In genomic region chr20:23451956-23452487, GRCh38 we compare ENCODE assay signal across 20 cellular contexts. TPM values are rescaled to one million over a fixed set of nuclear protein-coding genes. Genes with fewer than 3 reads are reported as not detected.
DNase-seq lines count a peak whose midpoint lies in the region; TF ChIP-seq lines count a peak whose summit lies in the region.
"Had no signal": no experiment of that assay in that cellular context is flagged by ENCODE, and none has a peak within 500 bp of the region (broad histone marks: within the 10 kb centered on the region; RNA-seq: fewer than 3 reads in every experiment).

No MANE protein-coding gene starts in this region.

- no peaks in the 10 kb centered on the region for H4K20me1 ChIP-seq in hepatocyte (ENCODE audit: insufficient read depth, poor library complexity, severe bottlenecking)

- H3K36me3 ChIP-seq in hepatocyte (replicated peaks; ENCODE audit: insufficient read depth, low read depth): no peaks in the 10 kb centered on the region
- H3K36me3 ChIP-seq: BE2C had no signal

- H3K9me2 ChIP-seq in hepatocyte (replicated peaks; ENCODE audit: insufficient read depth): no peaks in the 10 kb centered on the region

- peak overlapping the region; percentile 40 for H3K27ac ChIP-seq in hepatocyte
- H3K27ac ChIP-seq: GM23248 had no signal

- no peaks in the 10 kb centered on the region for H3K9me3 ChIP-seq in hepatocyte (ENCODE audit: low read depth)
- H3K9me3 ChIP-seq: BE2C had no signal

- no peak overlapping the region for H3K4me2 ChIP-seq in hepatocyte

- no peaks in the 10 kb centered on the region for H3K27me3 ChIP-seq in hepatocyte
- H3K27me3 ChIP-seq: BE2C had no signal

- 50% methylated on average over 11 of the region's 11 CpGs for WGBS in hepatocyte (ENCODE audit: low lambda C conversion rate, missing lambda C conversion rate)

- TF ChIP-seq CTCF in hepatocyte (IDR thresholded peaks at IDR 0.05; ENCODE audit: poor library complexity): no peak

- H3K4me3 ChIP-seq in hepatocyte: no peak overlapping the region
- H3K4me3 ChIP-seq: GM23248 had no signal

- no peaks in the 10 kb centered on the region for H3K79me2 ChIP-seq in hepatocyte

- in situ Hi-C loops in SK-MEL-5 (cut with HindIII; ENCODE audit: low pct_unique_long_range_greater_than_20kb, low sequenced_read_pairs): no loop called here

- peaks cover 3% of the 10 kb centered on the region for H3K4me1 ChIP-seq in hepatocyte (ENCODE audit: insufficient read depth)
- H3K4me1 ChIP-seq: BE2C had no signal

- DNase-seq in EL: peak; percentile 10
- peak; percentile 26 for DNase-seq in SK-MEL-5 (ENCODE audit: low read depth, low spot score)
- peak; percentile 37 for DNase-seq in hepatocyte (ENCODE audit: low spot score)
- peak; percentile 53 for DNase-seq in renal cortical epithelial cell (ENCODE audit: low read depth)
- DNase-seq in dedifferentiated amniotic fluid mesenchymal stem cell (ENCODE audit: extremely low spot score): no peak
- no peak for DNase-seq in NCI-H2029 treated with DMSO at 0.1 percent for 48 hours (lab: John Stamatoyannopoulos, UW)
- DNase-seq in H4 (ENCODE audit: low spot score): no peak
- DNase-seq: BE2C; C1 segment of cervical spinal cord; CD4-positive, CD25-positive, alpha-beta regulatory T cell; CD8-positive, alpha-beta memory T cell; COR-L47; DMS 273 treated with DMSO at 0.1 percent for 48 hours; DMS53; DND-41; GDM1; GM23248; H9; IMR-90 had no signal

- H2AFZ ChIP-seq in hepatocyte: no peak overlapping the region
- H2AFZ ChIP-seq: GM23248 had no signal

RNA-seq across cellular contexts. Expression of gene CST11, which starts 0.7 kb away (rescaled TPM):
- not detected in 2 replicates for total RNA-seq in SK-MEL-5 (2014; rRNA removed; shearing (Covaris generic))
- not detected in 2 replicates for polyA plus RNA-seq in SK-MEL-5 (2015; cell fraction: cytosol; rRNA removed)
- polyA plus RNA-seq in SK-MEL-5 (2015; cell fraction: nucleus; rRNA removed): not detected in 2 replicates
- total RNA-seq in hepatocyte: not detected in 2 replicates
- polyA plus RNA-seq in hepatocyte: not detected in 2 replicates
- not detected in 2 replicates for total RNA-seq in renal cortical epithelial cell
- total RNA-seq in H4 (2014; rRNA removed; shearing (Covaris generic)): not detected in 2 replicates
- total RNA-seq: A172; CD4-positive, CD25-positive, alpha-beta regulatory T cell; CD8-positive, alpha-beta memory T cell; GM23248; H9; IMR-90 had no signal
- polyA plus RNA-seq: CD4-positive, CD25-positive, alpha-beta regulatory T cell; CD8-positive, alpha-beta memory T cell; GM23248; IMR-90 had no signal

RNA-seq across cellular contexts. Expression of gene CSTL1, which starts 12.5 kb away (rescaled TPM):
- total RNA-seq in SK-MEL-5 (2014; rRNA removed; shearing (Covaris generic)): not detected in 2 replicates
- not detected in 2 replicates for polyA plus RNA-seq in SK-MEL-5 (2015; cell fraction: cytosol; rRNA removed)
- not detected in 2 replicates for polyA plus RNA-seq in SK-MEL-5 (2015; cell fraction: nucleus; rRNA removed)
- not detected in 2 replicates for total RNA-seq in hepatocyte
- polyA plus RNA-seq in hepatocyte: not detected in 2 replicates
- total RNA-seq in renal cortical epithelial cell: not detected in 2 replicates
- total RNA-seq in H4 (2014; rRNA removed; shearing (Covaris generic)): not detected in 2 replicates
- total RNA-seq: A172; CD4-positive, CD25-positive, alpha-beta regulatory T cell; CD8-positive, alpha-beta memory T cell; GM23248; H9; IMR-90 had no signal
- polyA plus RNA-seq: CD4-positive, CD25-positive, alpha-beta regulatory T cell; CD8-positive, alpha-beta memory T cell; GM23248; IMR-90 had no signal

RNA-seq across cellular contexts. Expression of gene NAPB, which starts 30.7 kb away (rescaled TPM):
- 9.4 and 13.1 TPM in 2 replicates for total RNA-seq in SK-MEL-5 (2014; rRNA removed; shearing (Covaris generic))
- 6.8 and 7.7 TPM in 2 replicates for polyA plus RNA-seq in SK-MEL-5 (2015; cell fraction: cytosol; rRNA removed)
- 66.1 and 74.1 TPM in 2 replicates for polyA plus RNA-seq in SK-MEL-5 (2015; cell fraction: nucleus; rRNA removed)
- total RNA-seq in hepatocyte: 7.3 and 11.2 TPM in 2 replicates
- polyA plus RNA-seq in hepatocyte: 7.3 and 11.9 TPM in 2 replicates
- total RNA-seq in renal cortical epithelial cell: 4.0 and 10.1 TPM in 2 replicates
- 3.1 and 3.6 TPM in 2 replicates for total RNA-seq in H4 (2014; rRNA removed; shearing (Covaris generic))

RNA-seq across cellular contexts. Expression of gene CST8, which starts 38.9 kb away (rescaled TPM):
- not detected in 2 replicates for total RNA-seq in SK-MEL-5 (2014; rRNA removed; shearing (Covaris generic))
- not detected in 2 replicates for polyA plus RNA-seq in SK-MEL-5 (2015; cell fraction: cytosol; rRNA removed)
- polyA plus RNA-seq in SK-MEL-5 (2015; cell fraction: nucleus; rRNA removed): not detected in 2 replicates
- total RNA-seq in hepatocyte: not detected in 2 replicates
- polyA plus RNA-seq in hepatocyte: not detected in 2 replicates
- total RNA-seq in renal cortical epithelial cell: not detected in 2 replicates
- total RNA-seq in H4 (2014; rRNA removed; shearing (Covaris generic)): not detected in 2 replicates
- total RNA-seq: A172; CD4-positive, CD25-positive, alpha-beta regulatory T cell; CD8-positive, alpha-beta memory T cell; GM23248; H9; IMR-90 had no signal
- polyA plus RNA-seq: CD4-positive, CD25-positive, alpha-beta regulatory T cell; CD8-positive, alpha-beta memory T cell; GM23248; IMR-90 had no signal

Comparison
In these comparisons a context has a peak if more than half of its experiments do, and no peak if none do; other contexts are left out.
1. DNase-seq: peak in EL (single experiment), SK-MEL-5 (single experiment), hepatocyte (single experiment) and renal cortical epithelial cell (single experiment); none in dedifferentiated amniotic fluid mesenchymal stem cell (single experiment), NCI-H2029 treated with DMSO at 0.1 percent for 48 hours (single experiment) and H4 (single experiment).